ENCODE assay signal across 16 cellular contexts in the genomic region with DNA sequence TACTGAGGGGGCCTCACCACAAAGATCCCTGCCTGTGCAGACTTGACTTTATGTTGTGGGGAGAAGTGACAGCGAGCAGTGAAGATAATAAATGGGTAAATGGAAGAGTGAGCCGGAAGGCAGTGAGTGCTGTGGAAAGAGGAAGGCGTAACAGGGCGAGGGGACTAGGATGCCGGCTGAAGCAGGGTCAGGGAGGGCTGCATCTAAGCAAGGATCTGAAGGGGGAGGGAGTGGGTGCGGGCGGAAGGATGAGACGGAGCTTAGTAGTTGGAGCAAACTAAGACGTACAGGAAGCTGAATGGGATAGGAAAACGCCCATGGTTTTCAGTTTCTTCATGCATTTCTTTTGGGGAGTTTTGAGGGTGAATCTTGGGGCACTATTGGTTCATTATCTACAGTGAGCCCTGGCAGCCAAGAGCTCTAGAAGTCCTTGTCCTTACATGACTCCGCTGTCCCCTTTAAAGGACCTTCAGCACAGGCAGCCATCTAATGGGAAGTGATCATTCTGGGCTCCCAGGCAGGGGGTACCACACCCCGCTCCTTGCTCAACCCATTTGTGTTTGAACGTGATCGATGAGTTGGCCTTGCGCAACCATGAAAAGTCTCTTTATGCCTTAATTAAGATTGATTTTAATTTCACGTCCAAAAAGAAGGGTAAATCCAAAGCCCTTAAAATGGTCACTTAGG. TPM values are rescaled to one million over a fixed set of nuclear protein-coding genes. Genes with fewer than 3 reads are reported as not detected.
DNase-seq lines count a peak whose midpoint lies in the region; ATAC-seq and TF ChIP-seq lines count a peak whose summit lies in the region.
"Had no signal": no experiment of that assay in that cellular context is flagged by ENCODE, and none has a peak within 500 bp of the region (broad histone marks: within the 10 kb centered on the region; RNA-seq: fewer than 3 reads in every experiment).

No MANE protein-coding gene starts in this region.

- ATAC-seq in T-cell (replicated peaks in 1 of 4), result peak in 2 of 4 experiments; percentile 24 to 41
- ATAC-seq in gastroesophageal sphincter, result peak; percentile 56
- ATAC-seq in HG03521 (IDR thresholded peaks at IDR 0.05; ENCODE audit: unreplicated experiment), result no peak

- CTCF ChIA-PET in T-cell (lab: Charles Lee), result interaction anchor here in 1 of 2 donors (0.5 to 1.0 kb wide), 2 partner anchors 41 to 98 kb away, joined by 4 to 6 read pairs; no protein-coding TSS in a partner anchor

- DNase-seq in T-helper 2 cell treated with Interferon-gamma antibody and Interleukin-4, amounts not matched to agents 5 μg/mL and 100 μg/mL, for 36 hours (ENCODE audit: low spot score), result no peak
- DNase-seq in T-helper 2 cell (no peak), CD14-positive monocyte (ENCODE audit: low spot score) (peak; percentile 85), T-cell (peak in 1 of 34 experiments; percentile 35), NCI-H748 (lab: John Stamatoyannopoulos, UW; ENCODE audit: unreplicated experiment) (no peak), NCI-H2081 treated with DMSO at 0.1 percent for 48 hours (lab: John Stamatoyannopoulos, UW) (no peak)
- DNase-seq: activated CD4-positive, CD25-positive, alpha-beta regulatory T cell treated with anti-CD3 and anti-CD28 coated beads, Interleukin-2, amount 50 U/mL, for 72 hours; Caco-2; caudate nucleus; Karpas-422; naive B cell; NCI-H1436 treated with DMSO at 0.1 percent for 48 hours; NCI-H446 had no signal

- peaks cover 0 to 7% (median 0%) of the 10 kb centered on the region in 3 donors for H3K4me1 ChIP-seq in gastroesophageal sphincter
- H3K4me1 ChIP-seq: Caco-2 had no signal

- POLR2A ChIA-PET in T-cell (lab: Charles Lee), result no interaction called here

- H3K4me3 Mint-ChIP-seq in T-helper 2 cell treated with Interferon-gamma antibody and Interleukin-4, amounts not matched to agents 5 μg/mL and 100 μg/mL, for 36 hours, result peak overlapping the region; percentile 3
- H3K4me3 Mint-ChIP-seq in CD14-positive monocyte (peak overlapping the region; percentile 60 to 83), T-cell (peak overlapping the region in 1 of 3 donors; percentile 57)

- peaks cover 0 to 63% of the 10 kb centered on the region in 2 donors for H3K36me3 ChIP-seq in gastroesophageal sphincter

- TF ChIP-seq CTCF in CD14-positive monocyte (IDR thresholded peaks at IDR 0.05) (no peak), gastroesophageal sphincter (IDR thresholded peaks at IDR 0.05) (no peak)

- H3K4me3 ChIP-seq in gastroesophageal sphincter, result no peak overlapping the region
- H3K4me3 ChIP-seq: suprapubic skin had no signal

- intact Hi-C loops in CD14-positive monocyte (cut with micrococcal nuclease), result no loop called here

- H3K9me3 Mint-ChIP-seq in T-helper 2 cell treated with Interferon-gamma antibody and Interleukin-4, amounts not matched to agents 5 μg/mL and 100 μg/mL, for 36 hours, result no peaks in the 10 kb centered on the region
- H3K9me3 Mint-ChIP-seq in CD14-positive monocyte (no peaks in the 10 kb centered on the region), T-cell (no peaks in the 10 kb centered on the region)
- H3K9me3 Mint-ChIP-seq: naive B cell had no signal

- peaks cover 43% of the 10 kb centered on the region for H3K4me1 Mint-ChIP-seq in T-helper 2 cell treated with Interferon-gamma antibody and Interleukin-4, amounts not matched to agents 5 μg/mL and 100 μg/mL, for 36 hours (ENCODE audit: low read depth)
- peaks cover 96% of the 10 kb centered on the region for H3K4me1 Mint-ChIP-seq in CD14-positive monocyte
- H3K4me1 Mint-ChIP-seq in T-cell, result peaks cover 54 to 69% (median 56%) of the 10 kb centered on the region in 3 donors

- 80 to 82% methylated on average over 13 to 15 of the region's 16 CpGs for WGBS in gastroesophageal sphincter (ENCODE audit: low coverage in 1 of 2), 2 donors

- no peak overlapping the region for H3K27ac ChIP-seq in gastroesophageal sphincter
- H3K27ac ChIP-seq: suprapubic skin had no signal

- H3K27me3 ChIP-seq in gastroesophageal sphincter, result no peaks in the 10 kb centered on the region
- H3K27me3 ChIP-seq: suprapubic skin had no signal

- peaks cover 42% of the 10 kb centered on the region for H3K36me3 Mint-ChIP-seq in T-helper 2 cell treated with Interferon-gamma antibody and Interleukin-4, amounts not matched to agents 5 μg/mL and 100 μg/mL, for 36 hours (ENCODE audit: low read depth)
- H3K36me3 Mint-ChIP-seq in CD14-positive monocyte, result peaks cover 70 to 77% of the 10 kb centered on the region in 2 donors
- peaks cover 35% of the 10 kb centered on the region for H3K36me3 Mint-ChIP-seq in T-cell

- TF ChIP-seq POLR2A in gastroesophageal sphincter (IDR thresholded peaks at IDR 0.05), result no peak

- TF ChIP-seq EP300 in gastroesophageal sphincter (IDR thresholded peaks at IDR 0.05), result no peak

- H3K27me3 Mint-ChIP-seq in T-helper 2 cell treated with Interferon-gamma antibody and Interleukin-4, amounts not matched to agents 5 μg/mL and 100 μg/mL, for 36 hours (ENCODE audit: low read depth), result no peaks in the 10 kb centered on the region
- no peaks in the 10 kb centered on the region for H3K27me3 Mint-ChIP-seq in CD14-positive monocyte (ENCODE audit: low read depth in 3 of 3)
- no peaks in the 10 kb centered on the region for H3K27me3 Mint-ChIP-seq in T-cell
- H3K27me3 Mint-ChIP-seq: naive B cell had no signal

- peak overlapping the region; percentile 41 for H3K27ac Mint-ChIP-seq in T-helper 2 cell treated with Interferon-gamma antibody and Interleukin-4, amounts not matched to agents 5 μg/mL and 100 μg/mL, for 36 hours
- H3K27ac Mint-ChIP-seq in CD14-positive monocyte, result peak overlapping the region; percentile 93 to 100 (median 97)
- peak overlapping the region; percentile 72 to 94 for H3K27ac Mint-ChIP-seq in T-cell

- H3K9me3 ChIP-seq in gastroesophageal sphincter, result no peaks in the 10 kb centered on the region
- H3K9me3 ChIP-seq: Caco-2, suprapubic skin had no signal

RNA-seq across cellular contexts. Expression of gene NAT9, which starts 10.4 kb away (rescaled TPM):
- 1 to 10 TPM; 7.1 to 7.8 TPM for polyA plus RNA-seq in CD14-positive monocyte
- total RNA-seq in T-cell, result 10 to 100 TPM; 37.2 to 74.4 (median 71.9) TPM
- 10 to 100 TPM; 21.7 to 34.7 (median 26.3) TPM for total RNA-seq in gastroesophageal sphincter

RNA-seq across cellular contexts. Expression of gene NHERF1, which starts 38.1 kb away (rescaled TPM):
- polyA plus RNA-seq in CD14-positive monocyte, result 100 to 1,000 TPM; 131 to 149 TPM
- total RNA-seq in T-cell (100 to 1,000 TPM; 104 to 260 (median 223) TPM), gastroesophageal sphincter (10 to 100 TPM; 10.3 to 25.7 (median 19.9) TPM)

RNA-seq across cellular contexts. Expression of gene RAB37, which starts 49.5 kb away (rescaled TPM):
- 10 to 100 TPM; 26.8 to 40.9 TPM for polyA plus RNA-seq in CD14-positive monocyte
- total RNA-seq in T-cell, result 10 to 100 TPM; 31.2 to 73.4 (median 40.7) TPM
- total RNA-seq in gastroesophageal sphincter, result 1 to 10 TPM; 1.2 to 5.1 (median 2.0) TPM

Comparison
In these comparisons a context has a peak if more than half of its experiments do, and no peak if none do; other contexts are left out.
1. H3K27ac Mint-ChIP-seq: peak in every context shown above with its lines; median percentile 97 in CD14-positive monocyte; 83 in T-cell; 41 in T-helper 2 cell treated with Interferon-gamma antibody and Interleukin-4, amounts not matched to agents 5 μg/mL and 100 μg/mL, for 36 hours.
2. RNA of gene RAB37, which starts 49.5 kb away (total RNA-seq): 31.2 to 73.4 TPM in T-cell; 1.2 to 5.1 TPM in gastroesophageal sphincter; every median in the first group is over 4 times any median in the second.